Comparison of ENCODE assay signal across 20 cellular contexts in genomic region chr13:111552891-111553637, GRCh38.
DNase-seq lines count a peak whose midpoint lies in the region; ATAC-seq, FAIRE-seq and TF ChIP-seq lines count a peak whose summit lies in the region.
"Had no signal": no experiment of that assay in that cellular context is flagged by ENCODE, and none has a peak within 500 bp of the region (broad histone marks: within the 10 kb centered on the region; RNA-seq: fewer than 3 reads in every experiment).

No MANE protein-coding gene starts in this region.

- H3F3A ChIP-seq in neural progenitor cell (ENCODE audit: low read depth) = no peaks in the 10 kb centered on the region

- no peaks in the 10 kb centered on the region for H3K36me3 Mint-ChIP-seq in neural progenitor cell
- no peaks in the 10 kb centered on the region for H3K36me3 Mint-ChIP-seq in stimulated activated memory B cell treated with anti-CD40 and anti-IgM and Interleukin-4, amounts not matched to agents 10 μg/mL and 1 μg/mL and 100 μg/mL, for 72 hours
- no peaks in the 10 kb centered on the region for H3K36me3 Mint-ChIP-seq in T-helper 2 cell treated with Interferon-gamma antibody and Interleukin-4, amounts not matched to agents 5 μg/mL and 100 μg/mL, for 36 hours (ENCODE audit: low read depth)
- H3K36me3 Mint-ChIP-seq: CD14-positive monocyte; CD4-positive, alpha-beta memory T cell had no signal

- H3K27me3 Mint-ChIP-seq in neural progenitor cell (ENCODE audit: insufficient read depth, low read depth) = peaks cover 7% of the 10 kb centered on the region
- peaks cover 10% of the 10 kb centered on the region for H3K27me3 Mint-ChIP-seq in stimulated activated memory B cell treated with anti-CD40 and anti-IgM and Interleukin-4, amounts not matched to agents 10 μg/mL and 1 μg/mL and 100 μg/mL, for 72 hours
- H3K27me3 Mint-ChIP-seq in T-helper 2 cell treated with Interferon-gamma antibody and Interleukin-4, amounts not matched to agents 5 μg/mL and 100 μg/mL, for 36 hours (ENCODE audit: low read depth) = no peaks in the 10 kb centered on the region

- in situ Hi-C loops in K562 (cut with MboI) = no loop called here

- no peak overlapping the region for H3K4me3 ChIP-seq in K562
- H3K4me3 ChIP-seq in kidney (ENCODE audit: low read length in 2 of 2) = no peak overlapping the region
- H3K4me3 ChIP-seq in neural progenitor cell = no peak overlapping the region
- H3K4me3 ChIP-seq: BLaER1, GM12878, GM23248, HAP-1 had no signal

- no peak overlapping the region for H3K4me3 Mint-ChIP-seq in neural progenitor cell
- H3K4me3 Mint-ChIP-seq in stimulated activated memory B cell treated with anti-CD40 and anti-IgM and Interleukin-4, amounts not matched to agents 10 μg/mL and 1 μg/mL and 100 μg/mL, for 72 hours = no peak overlapping the region
- no peak overlapping the region for H3K4me3 Mint-ChIP-seq in T-helper 2 cell treated with Interferon-gamma antibody and Interleukin-4, amounts not matched to agents 5 μg/mL and 100 μg/mL, for 36 hours
- H3K4me3 Mint-ChIP-seq: CD14-positive monocyte; CD4-positive, alpha-beta memory T cell had no signal

- no peak for TF ChIP-seq POLR2A in K562 (conservative IDR thresholded peaks at IDR 0.05)

- no peak for TF ChIP-seq CTCF in K562 (IDR thresholded peaks at IDR 0.05 in 2 of 3, conservative IDR thresholded peaks at IDR 0.05 in 1 of 3; ENCODE audit: insufficient read depth in 2 of 3, low read depth in 1 of 3, low read length in 3 of 3)
- TF ChIP-seq CTCF in kidney (IDR thresholded peaks at IDR 0.05; ENCODE audit: borderline replicate concordance, extremely low read depth, insufficient read depth) = no peak
- TF ChIP-seq CTCF in neural progenitor cell (IDR thresholded peaks at IDR 0.05) = no peak

- TF ChIP-seq RAD21 in K562 (CRISPR knock-in tag; conservative IDR thresholded peaks at IDR 0.05 in 1 of 2, IDR thresholded peaks at IDR 0.05 in 1 of 2) = no peak

- TF ChIP-seq EP300 in K562 (IDR thresholded peaks at IDR 0.05; ENCODE audit: low read length) = no peak

- H3K27ac Mint-ChIP-seq in neural progenitor cell = peak overlapping the region; percentile 20
- no peak overlapping the region for H3K27ac Mint-ChIP-seq in stimulated activated memory B cell treated with anti-CD40 and anti-IgM and Interleukin-4, amounts not matched to agents 10 μg/mL and 1 μg/mL and 100 μg/mL, for 72 hours
- no peak overlapping the region for H3K27ac Mint-ChIP-seq in T-helper 2 cell treated with Interferon-gamma antibody and Interleukin-4, amounts not matched to agents 5 μg/mL and 100 μg/mL, for 36 hours
- H3K27ac Mint-ChIP-seq: CD14-positive monocyte; CD4-positive, alpha-beta memory T cell had no signal

- intact Hi-C loops in K562 (cut with micrococcal nuclease) = no loop called here
- intact Hi-C loops in kidney (cut with DNase I) = no loop called here

- POLR2A ChIA-PET in K562 (lab: Yijun Ruan, JAX) = interaction anchor here (0.8 kb wide), 1 partner anchor 148 kb away, joined by 3 read pairs; no protein-coding TSS in a partner anchor

- H3K9me3 Mint-ChIP-seq in neural progenitor cell = no peaks in the 10 kb centered on the region
- H3K9me3 Mint-ChIP-seq in stimulated activated memory B cell treated with anti-CD40 and anti-IgM and Interleukin-4, amounts not matched to agents 10 μg/mL and 1 μg/mL and 100 μg/mL, for 72 hours = peaks cover 5% of the 10 kb centered on the region
- H3K9me3 Mint-ChIP-seq in T-helper 2 cell treated with Interferon-gamma antibody and Interleukin-4, amounts not matched to agents 5 μg/mL and 100 μg/mL, for 36 hours = no peaks in the 10 kb centered on the region

- DNase-seq in K562 (ENCODE audit: extremely low read depth in 1 of 4, low spot score in 3 of 4) (peak in 1 of 4 experiments; percentile 3), kidney (peak; percentile 47), neural progenitor cell (ENCODE audit: low spot score) (no peak), DMS153 treated with DMSO at 0.1 percent for 48 hours (lab: John Stamatoyannopoulos, UW; ENCODE audit: unreplicated experiment) (no peak)
- no peak for DNase-seq in T-helper 2 cell treated with Interferon-gamma antibody and Interleukin-4, amounts not matched to agents 5 μg/mL and 100 μg/mL, for 36 hours (ENCODE audit: low spot score)
- DNase-seq: 8988T; Calu3; CD4-positive, alpha-beta memory T cell; DMS53; DND-41; EL; GM23248; IMR-90 had no signal

- H3K9me3 ChIP-seq in K562 (replicated peaks; ENCODE audit: control insufficient read depth, insufficient read depth, low read depth, low read length) (no peaks in the 10 kb centered on the region), kidney (ENCODE audit: control insufficient read depth in 1 of 2, low read length in 2 of 2) (no peaks in the 10 kb centered on the region), neural progenitor cell (ENCODE audit: low read depth) (no peaks in the 10 kb centered on the region)
- H3K9me3 ChIP-seq: BLaER1, HAP-1 had no signal

- ATAC-seq in K562 (peak; percentile 66; the same call in 2 of the 3 replicates), HG03520 (IDR thresholded peaks at IDR 0.05; ENCODE audit: unreplicated experiment) (no peak)
- ATAC-seq in stimulated activated memory B cell treated with anti-CD40 and anti-IgM and Interleukin-4, amounts not matched to agents 10 μg/mL and 1 μg/mL and 100 μg/mL, for 72 hours = peak; percentile 32
- ATAC-seq: GM12878 had no signal

- H3K4me2 ChIP-seq in K562 (ENCODE audit: insufficient read depth, low read length) (no peak overlapping the region), neural progenitor cell (no peak overlapping the region)
- H3K4me2 ChIP-seq: BLaER1 had no signal

- H3K36me3 ChIP-seq in K562 (ENCODE audit: control insufficient read depth, insufficient read depth, low read length) (no peaks in the 10 kb centered on the region), kidney (ENCODE audit: control insufficient read depth in 1 of 2, insufficient read depth in 2 of 2, low read length in 2 of 2) (no peaks in the 10 kb centered on the region), neural progenitor cell (no peaks in the 10 kb centered on the region)
- H3K36me3 ChIP-seq: BLaER1, HAP-1 had no signal

- H3K79me2 ChIP-seq in K562 (ENCODE audit: control insufficient read depth, insufficient read depth, low read length) = no peaks in the 10 kb centered on the region
- no peaks in the 10 kb centered on the region for H3K79me2 ChIP-seq in neural progenitor cell (ENCODE audit: low read depth)

- H4K20me1 ChIP-seq in K562 (replicated peaks; ENCODE audit: control insufficient read depth, insufficient read depth, low read length) (no peaks in the 10 kb centered on the region), neural progenitor cell (ENCODE audit: low read depth) (no peaks in the 10 kb centered on the region)
- H4K20me1 ChIP-seq: BLaER1 had no signal

- H3K9ac ChIP-seq in K562 (ENCODE audit: insufficient read depth in 1 of 2, low read depth in 2 of 2, low read length in 2 of 2) (no peak overlapping the region), kidney (ENCODE audit: low read length in 2 of 2) (no peak overlapping the region), neural progenitor cell (no peak overlapping the region)
- H3K9ac ChIP-seq: BLaER1, GM23248 had no signal

- CTCF ChIA-PET in K562 (lab: Yijun Ruan, JAX; ENCODE audit: low intra/inter-chr PET ratio) = no interaction called here

- FAIRE-seq in K562 (lab: Jason Lieb, UNC) (no peak), kidney (lab: Jason Lieb, UNC) (no peak)
- FAIRE-seq: GM12878 had no signal

- H3K4me1 ChIP-seq in K562 (replicated peaks in 1 of 2; ENCODE audit: control insufficient read depth in 2 of 2, insufficient read depth in 2 of 2, low read length in 2 of 2) (no peaks in the 10 kb centered on the region), kidney (ENCODE audit: control insufficient read depth in 1 of 2, insufficient read depth in 1 of 2, low read depth in 1 of 2, low read length in 2 of 2) (no peaks in the 10 kb centered on the region), neural progenitor cell (no peaks in the 10 kb centered on the region)
- H3K4me1 ChIP-seq: HAP-1 had no signal

- H3K27ac ChIP-seq in K562 (ENCODE audit: extremely low read depth, low read depth, low read length) (no peak overlapping the region), kidney (ENCODE audit: low read depth in 2 of 2, low read length in 2 of 2) (no peak overlapping the region), neural progenitor cell (no peak overlapping the region)
- H3K27ac ChIP-seq: BLaER1, GM23248, HL-60 had no signal

- no peaks in the 10 kb centered on the region for H3K9me1 ChIP-seq in K562 (ENCODE audit: control insufficient read depth, insufficient read depth, low read length)

- no TSS peak for BruUV-seq in K562 (replicated peaks; lab: Mats Ljungman, UMichigan)

- H2AFZ ChIP-seq in K562 (ENCODE audit: low read depth, low read length) (no peak overlapping the region), neural progenitor cell (replicated peaks) (no peak overlapping the region)
- H2AFZ ChIP-seq: GM23248 had no signal

- 0% methylated on average over 7 of the region's 9 CpGs for WGBS in K562 (ENCODE audit: insufficient coverage, low coverage, missing lambda C conversion rate)

- H3K27me3 ChIP-seq in K562 (ENCODE audit: control insufficient read depth in 2 of 2, insufficient read depth in 2 of 2, low read length in 2 of 2) (peaks cover 1 to 28% of the 10 kb centered on the region in 2 experiments; a peak in 3 of 5 replicates), neural progenitor cell (no peaks in the 10 kb centered on the region)
- H3K27me3 ChIP-seq: BLaER1 had no signal

- peaks cover under 1% of the 10 kb centered on the region for H3K4me1 Mint-ChIP-seq in neural progenitor cell
- no peaks in the 10 kb centered on the region for H3K4me1 Mint-ChIP-seq in stimulated activated memory B cell treated with anti-CD40 and anti-IgM and Interleukin-4, amounts not matched to agents 10 μg/mL and 1 μg/mL and 100 μg/mL, for 72 hours
- no peaks in the 10 kb centered on the region for H3K4me1 Mint-ChIP-seq in T-helper 2 cell treated with Interferon-gamma antibody and Interleukin-4, amounts not matched to agents 5 μg/mL and 100 μg/mL, for 36 hours (ENCODE audit: low read depth)
- H3K4me1 Mint-ChIP-seq: CD14-positive monocyte; CD4-positive, alpha-beta memory T cell had no signal

TF ChIP-seq in K562, 482 proteins besides CTCF, POLR2A, EP300 and RAD21 (continues in another document):
- no peak for TF ChIP-seq ZNF76 (CRISPR knock-in tag; IDR thresholded peaks at IDR 0.05; ENCODE audit: borderline replicate concordance)
